In genomic region chr14:53019391-53019790, GRCh38 we compare ENCODE assay signal across 21 cellular contexts.
"Had no signal": no experiment of that assay in that cellular context is flagged by ENCODE, and none has a peak within 500 bp of the region (broad histone marks: within the 10 kb centered on the region; RNA-seq: fewer than 3 reads in every experiment).

No MANE protein-coding gene starts in this region.

- H3K4me1 ChIP-seq: psoas muscle, suprapubic skin, transverse colon, uterus had no signal

- H3K36me3 ChIP-seq: heart right ventricle, ovary, suprapubic skin, transverse colon, uterus had no signal

- ATAC-seq: activated CD4-positive, CD25-positive, alpha-beta regulatory T cell treated with anti-CD3 and anti-CD28 coated beads, Interleukin-2, amount 50 U/mL, for 24 hours; activated naive CD4-positive, alpha-beta T cell treated with anti-CD3 and anti-CD28 coated beads, Interleukin-2, amount 50 U/mL, for 72 hours; activated T-cell treated with anti-CD3 and anti-CD28 coated beads, Interleukin-2, amount 50 U/mL, for 72 hours; heart right ventricle; left ventricle myocardium superior; mucosa of descending colon; psoas muscle; right cardiac atrium; stimulated activated naive CD8-positive, alpha-beta T cell treated with anti-CD3 and anti-CD28 coated beads, Interleukin-15, amount 100 ng/mL, for 72 hours had no signal

- H3K27ac Mint-ChIP-seq: activated naive CD4-positive, alpha-beta T cell treated with anti-CD3 and anti-CD28 coated beads, Interleukin-2, amount 50 U/mL, for 72 hours; activated T-cell treated with anti-CD3 and anti-CD28 coated beads, Interleukin-2, amount 50 U/mL, for 72 hours; stimulated activated naive CD8-positive, alpha-beta T cell treated with anti-CD3 and anti-CD28 coated beads, Interleukin-15, amount 100 ng/mL, for 72 hours; T-helper 1 cell treated with Interleukin-12 subunit alpha and Interleukin-12 subunit beta and Interleukin-4 antibody, amounts not matched to agents 30 μg/mL and 1 μg/mL, for 36 hours had no signal

- H3K27me3 Mint-ChIP-seq: naive B cell had no signal

- H3K4me1 Mint-ChIP-seq: naive B cell; stimulated activated naive CD8-positive, alpha-beta T cell treated with anti-CD3 and anti-CD28 coated beads, Interleukin-15, amount 100 ng/mL, for 72 hours had no signal

- H3K27ac ChIP-seq: heart right ventricle, ovary, psoas muscle, suprapubic skin, transverse colon, uterus had no signal

- DNase-seq: activated gamma-delta T cell treated with Interleukin-2 at 50 U/mL for 16 hours; activated T-cell treated with anti-CD3 and anti-CD28 coated beads, Interleukin-2, amount 50 U/mL, for 72 hours; erythroblast; heart right ventricle; left ventricle myocardium superior; mucosa of descending colon; naive B cell; ovary; psoas muscle; right cardiac atrium; stimulated activated CD4-positive, alpha-beta T cell treated with anti-CD3 and anti-CD28 coated beads, Interleukin-15, amount 100 ng/mL, for 24 hours; stimulated activated CD4-positive, alpha-beta T cell treated with anti-CD3 and anti-CD28 coated beads, Interleukin-2, amount 100 ng/mL, for 48 hours; stimulated activated naive CD8-positive, alpha-beta T cell treated with anti-CD3 and anti-CD28 coated beads, Interleukin-15, amount 100 ng/mL, for 72 hours; transverse colon; uterus had no signal

- H3K36me3 Mint-ChIP-seq: activated naive CD4-positive, alpha-beta T cell treated with anti-CD3 and anti-CD28 coated beads, Interleukin-2, amount 50 U/mL, for 72 hours had no signal

- H3K9me3 ChIP-seq: heart right ventricle, mucosa of descending colon, ovary, psoas muscle, suprapubic skin, transverse colon, uterus had no signal

- H3K9me3 Mint-ChIP-seq: activated naive CD4-positive, alpha-beta T cell treated with anti-CD3 and anti-CD28 coated beads, Interleukin-2, amount 50 U/mL, for 72 hours; activated T-cell treated with anti-CD3 and anti-CD28 coated beads, Interleukin-2, amount 50 U/mL, for 72 hours; stimulated activated naive CD8-positive, alpha-beta T cell treated with anti-CD3 and anti-CD28 coated beads, Interleukin-15, amount 100 ng/mL, for 72 hours had no signal

- H3K4me3 Mint-ChIP-seq: activated T-cell treated with anti-CD3 and anti-CD28 coated beads, Interleukin-2, amount 50 U/mL, for 72 hours; naive B cell; neural crest cell; stimulated activated naive CD8-positive, alpha-beta T cell treated with anti-CD3 and anti-CD28 coated beads, Interleukin-15, amount 100 ng/mL, for 72 hours; T-helper 1 cell treated with Interleukin-12 subunit alpha and Interleukin-12 subunit beta and Interleukin-4 antibody, amounts not matched to agents 30 μg/mL and 1 μg/mL, for 36 hours had no signal

- H3K27me3 ChIP-seq: heart right ventricle, ovary, suprapubic skin, transverse colon, uterus had no signal

- H3K4me3 ChIP-seq: heart right ventricle, mucosa of descending colon, ovary, psoas muscle, skin epidermis, suprapubic skin, transverse colon, uterus had no signal
